ENCODE assay signal across 17 cellular contexts in genomic region chr13:76000131-76000530, GRCh38.
"Had no signal": no experiment of that assay in that cellular context is flagged by ENCODE, and none has a peak within 500 bp of the region (broad histone marks: within the 10 kb centered on the region; RNA-seq: fewer than 3 reads in every experiment).

No MANE protein-coding gene starts in this region.

- DNase-seq: activated CD4-positive, alpha-beta T cell treated with anti-CD3 and anti-CD28 coated beads for 4 hours; activated CD8-positive, alpha-beta memory T cell treated with anti-CD3 and anti-CD28 coated beads, Interleukin-2, amount 50 U/mL, for 48 hours; activated CD8-positive, alpha-beta T cell treated with anti-CD3 and anti-CD28 coated beads, Interleukin-2, amount 10 ng/mL, durations not matched to agents 7 days and 5 days; activated naive CD4-positive, alpha-beta T cell; foreskin keratinocyte; head of caudate nucleus; left lung; stimulated activated CD4-positive, alpha-beta T cell treated with anti-CD3 and anti-CD28 coated beads, Interleukin-12 subunit alpha, Interleukin-12 subunit beta, amount 100 ng/mL, for 4 hours; stimulated activated CD4-positive, alpha-beta T cell treated with anti-CD3 and anti-CD28 coated beads, Interleukin-4, amount 100 ng/mL, for 1 hour; stimulated activated CD8-positive, alpha-beta memory T cell treated with anti-CD3 and anti-CD28 coated beads, Interleukin-4, amount 100 ng/mL, for 48 hours; T-helper 9 cell; upper lobe of left lung had no signal

- H3K27ac Mint-ChIP-seq: activated CD8-positive, alpha-beta T cell treated with anti-CD3 and anti-CD28 coated beads, Interleukin-2, amount 10 ng/mL, durations not matched to agents 7 days and 5 days; activated T-helper 1 cell treated with anti-CD3 and anti-CD28 coated beads, Interleukin-12 subunit alpha, Interleukin-12 subunit beta, Interleukin-2, Interleukin-4 antibody, amounts not matched to agents 30 ng/mL and 10 ng/mL and 1 ng/mL, durations not matched to agents 14 hours and 24 hours and 36 hours; memory B cell; natural killer cell treated with Interleukin-12 subunit alpha and Interleukin-12 subunit beta and Interleukin-15 and Interleukin-18, amount 100 ng/mL, for 72 hours; stimulated activated naive CD8-positive, alpha-beta T cell treated with anti-CD3 and anti-CD28 coated beads, Interleukin-15, Interleukin-2, amounts not matched to agents 100 ng/mL and 50 ng/mL, for 24 hours had no signal

- H3K36me3 Mint-ChIP-seq: memory B cell; natural killer cell treated with Interleukin-12 subunit alpha and Interleukin-12 subunit beta and Interleukin-15 and Interleukin-18, amount 100 ng/mL, for 72 hours had no signal

- H3K4me1 ChIP-seq: ascending aorta, foreskin keratinocyte, left lung, upper lobe of left lung had no signal

- H3K4me1 Mint-ChIP-seq: memory B cell had no signal

- H3K27ac ChIP-seq: ascending aorta, foreskin keratinocyte, left lung, upper lobe of left lung had no signal

- H3K27me3 Mint-ChIP-seq: memory B cell; natural killer cell treated with Interleukin-12 subunit alpha and Interleukin-12 subunit beta and Interleukin-15 and Interleukin-18, amount 100 ng/mL, for 72 hours; stimulated activated naive CD8-positive, alpha-beta T cell treated with anti-CD3 and anti-CD28 coated beads, Interleukin-15, Interleukin-2, amounts not matched to agents 100 ng/mL and 50 ng/mL, for 24 hours had no signal

- H3K4me3 Mint-ChIP-seq: activated CD8-positive, alpha-beta T cell treated with anti-CD3 and anti-CD28 coated beads, Interleukin-2, amount 10 ng/mL, durations not matched to agents 7 days and 5 days; activated T-helper 1 cell treated with anti-CD3 and anti-CD28 coated beads, Interleukin-12 subunit alpha, Interleukin-12 subunit beta, Interleukin-2, Interleukin-4 antibody, amounts not matched to agents 30 ng/mL and 10 ng/mL and 1 ng/mL, durations not matched to agents 14 hours and 24 hours and 36 hours; memory B cell; natural killer cell treated with Interleukin-12 subunit alpha and Interleukin-12 subunit beta and Interleukin-15 and Interleukin-18, amount 100 ng/mL, for 72 hours; stimulated activated naive CD8-positive, alpha-beta T cell treated with anti-CD3 and anti-CD28 coated beads, Interleukin-15, Interleukin-2, amounts not matched to agents 100 ng/mL and 50 ng/mL, for 24 hours had no signal

- H3K27me3 ChIP-seq: ascending aorta, foreskin keratinocyte, left lung, upper lobe of left lung had no signal

- H3K9me3 Mint-ChIP-seq: activated T-helper 1 cell treated with anti-CD3 and anti-CD28 coated beads, Interleukin-12 subunit alpha, Interleukin-12 subunit beta, Interleukin-2, Interleukin-4 antibody, amounts not matched to agents 30 ng/mL and 10 ng/mL and 1 ng/mL, durations not matched to agents 14 hours and 24 hours and 36 hours; memory B cell; natural killer cell treated with Interleukin-12 subunit alpha and Interleukin-12 subunit beta and Interleukin-15 and Interleukin-18, amount 100 ng/mL, for 72 hours; stimulated activated naive CD8-positive, alpha-beta T cell treated with anti-CD3 and anti-CD28 coated beads, Interleukin-15, Interleukin-2, amounts not matched to agents 100 ng/mL and 50 ng/mL, for 24 hours had no signal

- H3K36me3 ChIP-seq: ascending aorta, left lung, upper lobe of left lung had no signal

- ATAC-seq: activated CD8-positive, alpha-beta T cell treated with anti-CD3 and anti-CD28 coated beads, Interleukin-2, amount 10 ng/mL, durations not matched to agents 7 days and 5 days; foreskin keratinocyte; left lung; natural killer cell treated with Interleukin-12 subunit alpha and Interleukin-12 subunit beta and Interleukin-15 and Interleukin-18, amount 100 ng/mL, for 72 hours had no signal

- H3K9me3 ChIP-seq: ascending aorta, left lung, upper lobe of left lung had no signal

- H3K4me3 ChIP-seq: ascending aorta, left lung, upper lobe of left lung had no signal
